Comparison of ENCODE assay signal across 19 cellular contexts in the genomic region with DNA sequence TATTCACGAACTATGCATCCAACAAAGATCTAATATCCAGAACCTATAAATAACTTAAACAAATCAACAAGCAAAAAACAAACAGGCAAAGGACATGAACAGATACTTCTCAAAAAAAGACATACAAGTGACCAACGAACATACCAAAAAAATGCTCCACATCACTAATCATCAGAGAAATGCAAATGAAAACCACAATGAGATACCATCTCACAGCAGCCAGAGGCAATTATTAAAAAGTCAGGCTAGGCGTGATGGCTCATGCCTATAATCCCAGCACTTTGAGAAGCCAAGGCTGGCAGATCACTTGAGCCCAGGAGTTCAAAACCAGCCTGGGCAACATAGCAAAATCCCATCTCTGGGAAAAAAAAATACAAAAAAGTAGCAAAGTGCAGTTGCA. TPM values are rescaled to one million over a fixed set of nuclear protein-coding genes. Genes with fewer than 3 reads are reported as not detected.
"Had no signal": no experiment of that assay in that cellular context is flagged by ENCODE, and none has a peak within 500 bp of the region (broad histone marks: within the 10 kb centered on the region; RNA-seq: fewer than 3 reads in every experiment).

No MANE protein-coding gene starts in this region.

- DNase-seq: activated CD4-positive, alpha-beta memory T cell treated with anti-CD3 and anti-CD28 coated beads, Interleukin-2, amount 10 ng/mL, durations not matched to agents 7 days and 5 days; activated CD4-positive, alpha-beta T cell treated with anti-CD3 and anti-CD28 coated beads for 4 hours; activated effector memory CD4-positive, alpha-beta T cell treated with Interleukin-2 at 50 U/mL for 16 hours; activated T-cell treated with anti-CD3 and anti-CD28 coated beads, Interleukin-2, amount 50 U/mL, for 4 hours; adrenal gland; erythroblast; hippocampal formation; kidney; left lung; mucosa of descending colon; naive thymus-derived CD4-positive, alpha-beta T cell; stimulated activated CD4-positive, alpha-beta T cell treated with anti-CD3 and anti-CD28 coated beads, Interleukin-12 subunit alpha, Interleukin-12 subunit beta, amount 100 ng/mL, for 4 hours; stimulated activated CD4-positive, alpha-beta T cell treated with anti-CD3 and anti-CD28 coated beads, Interleukin-2, amount 100 ng/mL, for 24 hours; stomach; testis; upper lobe of left lung had no signal

- H3K4me1 ChIP-seq: adrenal gland, left lung, stomach, testis, upper lobe of left lung had no signal

- H3K4me3 Mint-ChIP-seq: activated CD4-positive, alpha-beta memory T cell treated with anti-CD3 and anti-CD28 coated beads, Interleukin-2, amount 10 ng/mL, durations not matched to agents 7 days and 5 days; activated naive CD4-positive, alpha-beta T cell treated with anti-CD3 and anti-CD28 coated beads, Interleukin-2, amount 50 U/mL, for 24 hours; activated T-cell treated with anti-CD3 and anti-CD28 coated beads, Interleukin-2, amount 50 U/mL, for 4 hours; naive thymus-derived CD4-positive, alpha-beta T cell; WTC11 had no signal

- ATAC-seq: activated T-cell treated with anti-CD3 and anti-CD28 coated beads, Interleukin-2, amount 50 U/mL, for 4 hours; left lung; mucosa of descending colon; naive thymus-derived CD4-positive, alpha-beta T cell; WTC11 had no signal

- H3K9me3 ChIP-seq: adrenal gland, left lung, mucosa of descending colon, stomach, testis, upper lobe of left lung had no signal

- H3K36me3 Mint-ChIP-seq: activated naive CD4-positive, alpha-beta T cell treated with anti-CD3 and anti-CD28 coated beads, Interleukin-2, amount 50 U/mL, for 24 hours; naive thymus-derived CD4-positive, alpha-beta T cell; WTC11 had no signal

- H3K27ac ChIP-seq: adrenal gland, left lung, stomach, testis, upper lobe of left lung had no signal

- H3K4me3 ChIP-seq: adrenal gland, left lung, mucosa of descending colon, stomach, testis, upper lobe of left lung had no signal

- H3K27me3 ChIP-seq: adrenal gland, left lung, stomach, testis, upper lobe of left lung had no signal

- H3K27ac Mint-ChIP-seq: activated CD4-positive, alpha-beta memory T cell treated with anti-CD3 and anti-CD28 coated beads, Interleukin-2, amount 10 ng/mL, durations not matched to agents 7 days and 5 days; activated naive CD4-positive, alpha-beta T cell treated with anti-CD3 and anti-CD28 coated beads, Interleukin-2, amount 50 U/mL, for 24 hours; naive thymus-derived CD4-positive, alpha-beta T cell; WTC11 had no signal

- H3K9me3 Mint-ChIP-seq: activated naive CD4-positive, alpha-beta T cell treated with anti-CD3 and anti-CD28 coated beads, Interleukin-2, amount 50 U/mL, for 24 hours; activated T-cell treated with anti-CD3 and anti-CD28 coated beads, Interleukin-2, amount 50 U/mL, for 4 hours had no signal

- H3K36me3 ChIP-seq: adrenal gland, left lung, stomach, upper lobe of left lung had no signal

- H3K4me1 Mint-ChIP-seq: activated CD4-positive, alpha-beta memory T cell treated with anti-CD3 and anti-CD28 coated beads, Interleukin-2, amount 10 ng/mL, durations not matched to agents 7 days and 5 days; activated naive CD4-positive, alpha-beta T cell treated with anti-CD3 and anti-CD28 coated beads, Interleukin-2, amount 50 U/mL, for 24 hours; naive thymus-derived CD4-positive, alpha-beta T cell; WTC11 had no signal

RNA-seq across cellular contexts. Expression of gene SAA4, which starts 10.7 kb away (rescaled TPM):
- total RNA-seq: activated CD4-positive, alpha-beta memory T cell treated with anti-CD3 and anti-CD28 coated beads, Interleukin-2, amount 10 ng/mL, durations not matched to agents 7 days and 5 days; activated T-cell treated with anti-CD3 and anti-CD28 coated beads, Interleukin-2, amount 50 U/mL, for 4 hours; mucosa of descending colon; stomach; testis had no signal
- polyA plus RNA-seq: naive thymus-derived CD4-positive, alpha-beta T cell had no signal

RNA-seq across cellular contexts. Expression of gene SAA2, which starts 22.6 kb away (rescaled TPM):
- total RNA-seq: naive thymus-derived CD4-positive, alpha-beta T cell had no signal
- polyA plus RNA-seq: naive thymus-derived CD4-positive, alpha-beta T cell had no signal

RNA-seq across cellular contexts. Expression of gene SAA1, which starts 40.2 kb away (rescaled TPM):
- total RNA-seq: activated CD4-positive, alpha-beta memory T cell treated with anti-CD3 and anti-CD28 coated beads, Interleukin-2, amount 10 ng/mL, durations not matched to agents 7 days and 5 days; naive thymus-derived CD4-positive, alpha-beta T cell; testis had no signal
- polyA plus RNA-seq: naive thymus-derived CD4-positive, alpha-beta T cell had no signal

RNA-seq across cellular contexts. Expression of gene MRGPRX4, which starts 53.3 kb away (rescaled TPM):
- total RNA-seq: activated CD4-positive, alpha-beta memory T cell treated with anti-CD3 and anti-CD28 coated beads, Interleukin-2, amount 10 ng/mL, durations not matched to agents 7 days and 5 days; activated T-cell treated with anti-CD3 and anti-CD28 coated beads, Interleukin-2, amount 50 U/mL, for 4 hours; adrenal gland; kidney; left lung; mucosa of descending colon; naive thymus-derived CD4-positive, alpha-beta T cell; renal cortical epithelial cell; stomach; testis; upper lobe of left lung; WTC11 had no signal
- polyA plus RNA-seq: adrenal gland; naive thymus-derived CD4-positive, alpha-beta T cell; stomach had no signal
